In the genomic region with DNA sequence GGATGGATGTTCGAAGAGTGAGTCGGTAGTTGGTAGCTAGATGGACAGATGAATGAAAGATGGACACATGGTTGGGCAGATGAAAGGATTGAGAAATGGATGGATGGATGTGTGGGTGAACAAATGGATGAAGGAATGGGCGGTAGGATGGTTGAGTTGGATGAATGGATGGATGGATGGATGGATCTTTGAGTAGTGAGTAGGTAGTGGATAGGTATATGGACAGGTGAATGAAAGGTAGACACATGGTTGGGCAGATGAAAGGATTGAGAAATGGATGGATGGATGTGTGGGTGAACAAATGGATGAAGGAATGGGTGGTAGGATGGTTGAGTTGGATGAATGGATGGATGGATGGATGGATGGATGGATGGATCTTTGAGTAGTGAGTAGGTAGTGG, we compare ENCODE assay signal across 2 cellular contexts.
A peak's percentile ranks its signal among the peaks of the same experiment; 100 is the strongest.
TF ChIP-seq lines count a peak whose summit lies in the region.
"Not testable (repeated sequence)": the region's sequence is repeated elsewhere in the genome, so short reads cannot be mapped to it uniquely, and the experiment has no call there.

No MANE protein-coding gene starts in this region.

TF ChIP-seq in HEK293, 187 proteins besides CTCF, POLR2A, EP300 and RAD21:
- peak; percentile 60 for TF ChIP-seq ZNF366 (tag by site-specific recombination; conservative IDR thresholded peaks at IDR 0.05)

TF ChIP-seq in HepG2, 621 proteins besides CTCF, POLR2A, EP300 and RAD21 (continued from another document):
- TF ChIP-seq SOX6 (IDR thresholded peaks at IDR 0.05) (peak; percentile 69; the same call in 1 of the 2 replicates), NFRKB (IDR thresholded peaks at IDR 0.05) (peak; percentile 43; the same call in 1 of the 2 replicates)
- not testable (repeated sequence) for TF ChIP-seq SOX6 (CRISPR knock-in tag; IDR thresholded peaks at IDR 0.05)
